In the genomic region with DNA sequence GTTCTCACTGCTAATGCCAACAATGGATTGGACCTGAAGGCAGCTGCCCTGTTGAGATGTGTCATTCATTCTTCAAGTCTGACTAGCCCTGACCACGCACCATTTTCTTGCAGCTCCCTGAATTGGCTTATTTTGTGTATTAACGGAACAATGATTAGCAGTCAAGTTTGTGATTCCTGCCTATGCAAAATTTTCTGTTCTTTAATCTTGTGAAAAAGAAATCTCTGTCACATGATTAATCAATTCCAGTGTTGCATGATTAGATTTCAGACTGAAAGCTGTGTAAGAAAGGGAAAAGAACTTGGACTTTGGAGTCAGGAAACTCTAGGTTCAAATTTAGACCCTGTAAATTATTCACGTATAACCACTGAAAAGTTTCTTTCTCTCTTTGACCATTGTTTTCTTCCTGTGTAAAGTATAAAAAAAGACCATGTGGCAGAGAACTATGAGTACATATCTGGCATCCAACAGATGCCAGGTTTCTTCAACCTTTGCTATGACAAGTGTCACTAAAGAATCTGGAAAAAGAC, we compare ENCODE assay signal across 11 cellular contexts.
A peak's percentile ranks its signal among the peaks of the same experiment; 100 is the strongest.
DNase-seq lines count a peak whose midpoint lies in the region; ATAC-seq and TF ChIP-seq lines count a peak whose summit lies in the region.
"Had no signal": no experiment of that assay in that cellular context is flagged by ENCODE, and none has a peak within 500 bp of the region (broad histone marks: within the 10 kb centered on the region; RNA-seq: fewer than 3 reads in every experiment).

No MANE protein-coding gene starts in this region.

- WGBS in sigmoid colon, 2 donors, result 29 to 67% methylated on average over 3 of the region's 3 CpGs

- no peaks in the 10 kb centered on the region for H3K4me1 ChIP-seq in sigmoid colon

- no peak overlapping the region for H3K27ac ChIP-seq in sigmoid colon
- H3K27ac ChIP-seq: brain microvascular endothelial cell had no signal

- no peaks in the 10 kb centered on the region for H3K36me3 ChIP-seq in sigmoid colon
- H3K36me3 ChIP-seq: brain microvascular endothelial cell had no signal

- no peak for TF ChIP-seq CTCF in sigmoid colon (IDR thresholded peaks at IDR 0.05)

- no peak overlapping the region for H3K4me3 ChIP-seq in sigmoid colon

- no peaks in the 10 kb centered on the region for H3K9me3 ChIP-seq in sigmoid colon

- intact Hi-C loops in sigmoid colon (cut with DNase I), result no loop called here

- ATAC-seq in GM19328 (IDR thresholded peaks at IDR 0.05; ENCODE audit: unreplicated experiment), result peak; percentile 52
- ATAC-seq in HG02884 (IDR thresholded peaks at IDR 0.05; ENCODE audit: unreplicated experiment), result peak; percentile 59

- no peaks in the 10 kb centered on the region for H3K27me3 ChIP-seq in sigmoid colon
- H3K27me3 ChIP-seq: brain microvascular endothelial cell had no signal

- TF ChIP-seq POLR2A in sigmoid colon (IDR thresholded peaks at IDR 0.05), result no peak

- no peak for TF ChIP-seq EP300 in sigmoid colon (IDR thresholded peaks at IDR 0.05)

- DNase-seq in HT1080 (ENCODE audit: low read depth), result peak; percentile 45
- peak; percentile 93 for DNase-seq in renal cortical epithelial cell (ENCODE audit: low read depth)
- DNase-seq in NCI-H446 treated with DMSO at 0.1 percent for 48 hours (lab: John Stamatoyannopoulos, UW), result no peak
- DNase-seq in GF-D8 (lab: John Stamatoyannopoulos, UW), result no peak
- DNase-seq in AG08396 (ENCODE audit: low spot score), result no peak
- no peak for DNase-seq in sigmoid colon
- DNase-seq: activated CD8-positive, alpha-beta memory T cell treated with anti-CD3 and anti-CD28 coated beads, Interleukin-2, amount 50 U/mL, for 48 hours; brain microvascular endothelial cell; stimulated activated CD4-positive, alpha-beta T cell treated with anti-CD3 and anti-CD28 coated beads, Interleukin-15, amount 100 ng/mL, for 24 hours had no signal

Comparison
In these comparisons a context has a peak if more than half of its experiments do, and no peak if none do; other contexts are left out.
1. DNase-seq: peak in HT1080 (single experiment) and renal cortical epithelial cell (single experiment); none in NCI-H446 treated with DMSO at 0.1 percent for 48 hours (single experiment), GF-D8 (single experiment), AG08396 (single experiment) and sigmoid colon (single experiment).